Comparison of ENCODE assay signal across 35 cellular contexts in the genomic region with DNA sequence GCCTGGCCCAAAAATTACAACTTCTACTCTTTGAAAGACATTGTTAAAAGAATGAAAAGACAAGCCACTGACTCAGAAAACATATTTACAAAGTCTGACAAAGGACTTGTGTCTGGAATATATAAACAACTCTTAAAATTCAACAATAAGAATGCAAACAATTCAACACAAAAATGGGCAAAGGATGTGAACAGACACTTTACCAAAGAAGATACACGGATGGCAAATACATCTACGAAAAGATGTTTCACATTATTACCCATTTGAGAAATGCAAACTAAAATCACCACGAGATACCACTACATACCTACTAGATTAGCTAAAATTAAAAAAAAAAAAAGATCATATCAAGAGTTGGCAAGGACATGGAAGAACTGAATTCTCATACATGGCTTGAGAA.
DNase-seq lines count a peak whose midpoint lies in the region; ATAC-seq, FAIRE-seq and TF ChIP-seq lines count a peak whose summit lies in the region.
"Had no signal": no experiment of that assay in that cellular context is flagged by ENCODE, and none has a peak within 500 bp of the region (broad histone marks: within the 10 kb centered on the region; RNA-seq: fewer than 3 reads in every experiment).

No MANE protein-coding gene starts in this region.

- 67% methylated on average over 3 of the region's 3 CpGs for WGBS in A549 (ENCODE audit: missing lambda C conversion rate)
- WGBS in K562 (ENCODE audit: insufficient coverage, low coverage, missing lambda C conversion rate) = 37% methylated on average over 3 of the region's 3 CpGs

- FAIRE-seq in A549 (lab: Jason Lieb, UNC) (peak; percentile 7), K562 (lab: Jason Lieb, UNC) (no peak)
- FAIRE-seq: A204.1, D721Med had no signal

- CTCF ChIA-PET in A549 (lab: Yijun Ruan, JAX) (interaction anchor here (1.0 kb wide), 1 partner anchor 11 kb away, joined by 3 read pairs; no protein-coding TSS in a partner anchor), HEK293 (lab: Yijun Ruan, JAX) (no interaction called here), K562 (lab: Yijun Ruan, JAX; ENCODE audit: low intra/inter-chr PET ratio) (no interaction called here)

- peaks cover 14% of the 10 kb centered on the region for H3K9me3 Mint-ChIP-seq in stimulated activated naive CD8-positive, alpha-beta T cell treated with anti-CD3 and anti-CD28 coated beads, Interleukin-15, Interleukin-2, amounts not matched to agents 100 ng/mL and 50 ng/mL, for 24 hours
- H3K9me3 Mint-ChIP-seq in stimulated activated naive CD8-positive, alpha-beta T cell treated with anti-CD3 and anti-CD28 coated beads, Interleukin-15, amount 100 ng/mL, for 72 hours = peaks cover 5 to 6% of the 10 kb centered on the region in 2 donors

- H3K27ac ChIP-seq in A549 (no peak overlapping the region), HEK293 (ENCODE audit: extremely low read depth, low read depth, low read length) (no peak overlapping the region), K562 (ENCODE audit: extremely low read depth, low read depth, low read length) (no peak overlapping the region), Karpas-422 (ENCODE audit: low read length) (no peak overlapping the region)
- H3K27ac ChIP-seq: 22Rv1; BLaER1; BLaER1 treated with 17β-estradiol and CSF1 and Interleukin-3, amounts not matched to agents 10 nM and 100 nM; C4-2B had no signal

- POLR2A ChIA-PET in A549 (lab: Yijun Ruan, JAX) (no interaction called here), HEK293 (lab: Yijun Ruan, JAX) (no interaction called here), K562 (lab: Yijun Ruan, JAX) (no interaction called here)

- no peaks in the 10 kb centered on the region for H3K9me1 ChIP-seq in K562 (ENCODE audit: control insufficient read depth, insufficient read depth, low read length)

- no TSS peak for BruUV-seq in K562 (replicated peaks; lab: Mats Ljungman, UMichigan)

- H3K4me2 ChIP-seq in A549 = no peak overlapping the region
- H3K4me2 ChIP-seq in K562 (ENCODE audit: insufficient read depth, low read length) = no peak overlapping the region
- no peak overlapping the region for H3K4me2 ChIP-seq in Karpas-422 (ENCODE audit: low read depth, low read length, poor library complexity, severe bottlenecking)
- H3K4me2 ChIP-seq: BLaER1; BLaER1 treated with 17β-estradiol and CSF1 and Interleukin-3, amounts not matched to agents 10 nM and 100 nM had no signal

- H3K79me2 ChIP-seq in K562 (ENCODE audit: control insufficient read depth, insufficient read depth, low read length) = no peaks in the 10 kb centered on the region
- H3K79me2 ChIP-seq in Karpas-422 (ENCODE audit: low read length) = no peaks in the 10 kb centered on the region

- TF ChIP-seq RAD21 in A549 (conservative IDR thresholded peaks at IDR 0.05 in 1 of 2, IDR thresholded peaks at IDR 0.05 in 1 of 2) = no peak
- TF ChIP-seq RAD21 in K562 (CRISPR knock-in tag; conservative IDR thresholded peaks at IDR 0.05 in 1 of 2, IDR thresholded peaks at IDR 0.05 in 1 of 2) = no peak

- intact Hi-C loops in K562 (cut with micrococcal nuclease) = no loop called here

- H3K27me3 ChIP-seq in K562 (ENCODE audit: control insufficient read depth in 2 of 2, insufficient read depth in 2 of 2, low read length in 2 of 2) = no peaks in the 10 kb centered on the region
- H3K27me3 ChIP-seq in Karpas-422 (ENCODE audit: low read length) = no peaks in the 10 kb centered on the region
- H3K27me3 ChIP-seq: BE2C; BLaER1; BLaER1 treated with 17β-estradiol and CSF1 and Interleukin-3, amounts not matched to agents 10 nM and 100 nM had no signal

- DNase-seq in stimulated activated naive CD8-positive, alpha-beta T cell treated with anti-CD3 and anti-CD28 coated beads, Interleukin-15, amount 100 ng/mL, for 72 hours = no peak
- DNase-seq in A549 (ENCODE audit: low read depth in 1 of 2, low spot score in 1 of 2) (no peak), K562 (ENCODE audit: extremely low read depth in 1 of 4, low spot score in 3 of 4) (no peak), NCI-H526 treated with DMSO at 0.1 percent for 48 hours (lab: John Stamatoyannopoulos, UW) (no peak), Karpas-422 (no peak)
- DNase-seq: 8988T; ACHN; AML-193; BE2C; C1 segment of cervical spinal cord; Caco-2; Calu3; CD4-positive, alpha-beta memory T cell; CD4-positive, alpha-beta T cell; CD4-positive, CD25-positive, alpha-beta regulatory T cell; CD8-positive, alpha-beta memory T cell; CD8-positive, alpha-beta T cell; COR-L47; DMS 273 treated with DMSO at 0.1 percent for 48 hours; DMS153; DMS79; DMS79 treated with DMSO at 0.1 percent for 48 hours; DND-41; EL had no signal

- no peak for TF ChIP-seq CTCF in A549 (IDR thresholded peaks at IDR 0.05)
- TF ChIP-seq CTCF in HEK293 (tag by site-specific recombination; IDR thresholded peaks at IDR 0.05) = no peak
- no peak for TF ChIP-seq CTCF in K562 (IDR thresholded peaks at IDR 0.05 in 2 of 3, conservative IDR thresholded peaks at IDR 0.05 in 1 of 3; ENCODE audit: insufficient read depth in 2 of 3, low read depth in 1 of 3, low read length in 3 of 3)

- no peak overlapping the region for H3K4me3 Mint-ChIP-seq in stimulated activated naive CD8-positive, alpha-beta T cell treated with anti-CD3 and anti-CD28 coated beads, Interleukin-15, Interleukin-2, amounts not matched to agents 100 ng/mL and 50 ng/mL, for 24 hours
- H3K4me3 Mint-ChIP-seq in stimulated activated naive CD8-positive, alpha-beta T cell treated with anti-CD3 and anti-CD28 coated beads, Interleukin-15, amount 100 ng/mL, for 72 hours = no peak overlapping the region
- H3K4me3 Mint-ChIP-seq: B cell; CD14-positive monocyte; CD4-positive, alpha-beta memory T cell; CD4-positive, alpha-beta T cell; CD4-positive, CD25-positive, alpha-beta regulatory T cell; CD8-positive, alpha-beta memory T cell; CD8-positive, alpha-beta T cell had no signal

- TF ChIP-seq POLR2A in A549 (IDR thresholded peaks at IDR 0.05; ENCODE audit: low read length) = no peak
- TF ChIP-seq POLR2A in K562 (conservative IDR thresholded peaks at IDR 0.05) = no peak

- no peaks in the 10 kb centered on the region for H3K4me1 Mint-ChIP-seq in stimulated activated naive CD8-positive, alpha-beta T cell treated with anti-CD3 and anti-CD28 coated beads, Interleukin-15, Interleukin-2, amounts not matched to agents 100 ng/mL and 50 ng/mL, for 24 hours (ENCODE audit: low read depth)
- no peaks in the 10 kb centered on the region for H3K4me1 Mint-ChIP-seq in stimulated activated naive CD8-positive, alpha-beta T cell treated with anti-CD3 and anti-CD28 coated beads, Interleukin-15, amount 100 ng/mL, for 72 hours
- H3K4me1 Mint-ChIP-seq: B cell; CD8-positive, alpha-beta memory T cell had no signal

- H3K4me1 ChIP-seq in A549 (no peaks in the 10 kb centered on the region), HEK293 (ENCODE audit: control insufficient read depth, insufficient read depth, low read length) (no peaks in the 10 kb centered on the region), K562 (replicated peaks in 1 of 2; ENCODE audit: control insufficient read depth in 2 of 2, insufficient read depth in 2 of 2, low read length in 2 of 2) (no peaks in the 10 kb centered on the region), Karpas-422 (ENCODE audit: low read length) (no peaks in the 10 kb centered on the region)
- H3K4me1 ChIP-seq: BE2C, BLaER1, Caco-2 had no signal

- in situ Hi-C loops in K562 (cut with MboI) = no loop called here

- H3K9ac ChIP-seq in K562 (ENCODE audit: insufficient read depth in 1 of 2, low read depth in 2 of 2, low read length in 2 of 2) (no peak overlapping the region), Karpas-422 (ENCODE audit: low read length) (no peak overlapping the region)
- H3K9ac ChIP-seq: BLaER1; BLaER1 treated with 17β-estradiol and CSF1 and Interleukin-3, amounts not matched to agents 10 nM and 100 nM had no signal

- H3K9me2 ChIP-seq in Karpas-422 (replicated peaks; ENCODE audit: insufficient read depth, low read length) = no peaks in the 10 kb centered on the region

- no peaks in the 10 kb centered on the region for H3K27me3 Mint-ChIP-seq in stimulated activated naive CD8-positive, alpha-beta T cell treated with anti-CD3 and anti-CD28 coated beads, Interleukin-15, Interleukin-2, amounts not matched to agents 100 ng/mL and 50 ng/mL, for 24 hours
- no peaks in the 10 kb centered on the region for H3K27me3 Mint-ChIP-seq in stimulated activated naive CD8-positive, alpha-beta T cell treated with anti-CD3 and anti-CD28 coated beads, Interleukin-15, amount 100 ng/mL, for 72 hours
- H3K27me3 Mint-ChIP-seq: B cell; CD4-positive, alpha-beta memory T cell; CD4-positive, alpha-beta T cell; CD4-positive, CD25-positive, alpha-beta regulatory T cell; CD8-positive, alpha-beta memory T cell had no signal

- peak overlapping the region; percentile 32 for H3K27ac Mint-ChIP-seq in stimulated activated naive CD8-positive, alpha-beta T cell treated with anti-CD3 and anti-CD28 coated beads, Interleukin-15, Interleukin-2, amounts not matched to agents 100 ng/mL and 50 ng/mL, for 24 hours
- no peak overlapping the region for H3K27ac Mint-ChIP-seq in stimulated activated naive CD8-positive, alpha-beta T cell treated with anti-CD3 and anti-CD28 coated beads, Interleukin-15, amount 100 ng/mL, for 72 hours
- H3K27ac Mint-ChIP-seq: B cell; CD4-positive, alpha-beta T cell; CD8-positive, alpha-beta memory T cell; CD8-positive, alpha-beta T cell had no signal

- H4K20me1 ChIP-seq in K562 (replicated peaks; ENCODE audit: control insufficient read depth, insufficient read depth, low read length) (no peaks in the 10 kb centered on the region), Karpas-422 (ENCODE audit: insufficient read depth, low read depth, low read length) (no peaks in the 10 kb centered on the region)
- H4K20me1 ChIP-seq: BLaER1; BLaER1 treated with 17β-estradiol and CSF1 and Interleukin-3, amounts not matched to agents 10 nM and 100 nM had no signal

- H3K36me3 ChIP-seq in HEK293 (ENCODE audit: control insufficient read depth in 2 of 2, insufficient read depth in 1 of 2, low read length in 2 of 2) (no peaks in the 10 kb centered on the region), K562 (ENCODE audit: control insufficient read depth, insufficient read depth, low read length) (no peaks in the 10 kb centered on the region), Karpas-422 (ENCODE audit: insufficient read depth, low read length) (no peaks in the 10 kb centered on the region)
- H3K36me3 ChIP-seq: BE2C had no signal

- TF ChIP-seq EP300 in A549 (IDR thresholded peaks at IDR 0.05) (no peak), K562 (IDR thresholded peaks at IDR 0.05; ENCODE audit: low read length) (no peak)

- H3K36me3 Mint-ChIP-seq in stimulated activated naive CD8-positive, alpha-beta T cell treated with anti-CD3 and anti-CD28 coated beads, Interleukin-15, Interleukin-2, amounts not matched to agents 100 ng/mL and 50 ng/mL, for 24 hours (ENCODE audit: low read depth) = peaks cover 32% of the 10 kb centered on the region

- H3K9me3 ChIP-seq in A549 (peaks cover 6% of the 10 kb centered on the region; the same call in 1 of the 3 replicates), HEK293 (ENCODE audit: control insufficient read depth, insufficient read depth, low read depth, low read length) (no peaks in the 10 kb centered on the region), K562 (replicated peaks; ENCODE audit: control insufficient read depth, insufficient read depth, low read depth, low read length) (no peaks in the 10 kb centered on the region), Karpas-422 (ENCODE audit: low read length) (peaks cover 8% of the 10 kb centered on the region)
- H3K9me3 ChIP-seq: BE2C had no signal

- no peak for ATAC-seq in stimulated activated naive CD8-positive, alpha-beta T cell treated with anti-CD3 and anti-CD28 coated beads, Interleukin-15, amount 100 ng/mL, for 72 hours
- ATAC-seq in A549 (no peak), K562 (no peak), GM18870 (IDR thresholded peaks at IDR 0.05; ENCODE audit: unreplicated experiment) (no peak)
- ATAC-seq: CD8-positive, alpha-beta T cell had no signal

- H2AFZ ChIP-seq in K562 (ENCODE audit: low read depth, low read length) = no peak overlapping the region
- no peak overlapping the region for H2AFZ ChIP-seq in Karpas-422 (ENCODE audit: low read length)

- no peak overlapping the region for H3K4me3 ChIP-seq in A549
- H3K4me3 ChIP-seq in HEK293 (ENCODE audit: low read depth, low read length) = no peak overlapping the region
- no peak overlapping the region for H3K4me3 ChIP-seq in K562
- no peak overlapping the region for H3K4me3 ChIP-seq in Karpas-422 (ENCODE audit: low read length)
- H3K4me3 ChIP-seq: BLaER1; BLaER1 treated with 17β-estradiol and CSF1 and Interleukin-3, amounts not matched to agents 10 nM and 100 nM had no signal
